ENCODE assay signal across 19 cellular contexts in genomic region chr6:100085162-100085431, GRCh38.
"Had no signal": no experiment of that assay in that cellular context is flagged by ENCODE, and none has a peak within 500 bp of the region (broad histone marks: within the 10 kb centered on the region; RNA-seq: fewer than 3 reads in every experiment).

No MANE protein-coding gene starts in this region.

- H3K4me1 ChIP-seq: heart left ventricle, right atrium auricular region, suprapubic skin, thyroid gland had no signal

- H3K27ac Mint-ChIP-seq: nephron progenitor cell; stimulated activated effector memory CD8-positive, alpha-beta T cell treated with anti-CD3 and anti-CD28 coated beads, Interleukin-12 subunit alpha, Interleukin-12 subunit beta, amount 100 ng/mL, for 72 hours; type B pancreatic cell had no signal

- H3K9me3 ChIP-seq: heart left ventricle, neutrophil, right atrium auricular region, sigmoid colon, suprapubic skin, thyroid gland had no signal

- H3K36me3 ChIP-seq: heart left ventricle, neutrophil, right atrium auricular region, sigmoid colon, suprapubic skin, thyroid gland had no signal

- DNase-seq: cerebellar nuclear complex; dermis blood vessel endothelial cell; foreskin melanocyte; heart left ventricle; hypothalamus; kidney glomerular epithelial cell; nephron progenitor cell; posterior cingulate gyrus; sigmoid colon; stimulated activated CD4-positive, alpha-beta T cell treated with anti-CD3 and anti-CD28 coated beads, Interleukin-4, amount 100 ng/mL, for 1 hour; stimulated activated CD8-positive, alpha-beta memory T cell treated with anti-CD3 and anti-CD28 coated beads, Interleukin-4, amount 100 ng/mL, for 48 hours; stimulated activated naive CD8-positive, alpha-beta T cell treated with anti-CD3 and anti-CD28 coated beads, Interleukin-15, Interleukin-2, amounts not matched to agents 100 U/mL and 50 U/mL, for 24 hours; thyroid gland had no signal

- ATAC-seq: heart left ventricle; stimulated activated effector memory CD8-positive, alpha-beta T cell treated with anti-CD3 and anti-CD28 coated beads, Interleukin-12 subunit alpha, Interleukin-12 subunit beta, amount 100 ng/mL, for 72 hours; stimulated activated naive CD8-positive, alpha-beta T cell treated with anti-CD3 and anti-CD28 coated beads, Interleukin-15, Interleukin-2, amounts not matched to agents 100 U/mL and 50 U/mL, for 24 hours had no signal

- H3K27me3 ChIP-seq: neutrophil, right atrium auricular region, sigmoid colon, suprapubic skin, thyroid gland had no signal

- H3K9me3 Mint-ChIP-seq: nephron progenitor cell; stimulated activated effector memory CD8-positive, alpha-beta T cell treated with anti-CD3 and anti-CD28 coated beads, Interleukin-12 subunit alpha, Interleukin-12 subunit beta, amount 100 ng/mL, for 72 hours; type B pancreatic cell had no signal

- H3K36me3 Mint-ChIP-seq: stimulated activated effector memory CD8-positive, alpha-beta T cell treated with anti-CD3 and anti-CD28 coated beads, Interleukin-12 subunit alpha, Interleukin-12 subunit beta, amount 100 ng/mL, for 72 hours; type B pancreatic cell had no signal

- H3K4me3 Mint-ChIP-seq: nephron progenitor cell; stimulated activated effector memory CD8-positive, alpha-beta T cell treated with anti-CD3 and anti-CD28 coated beads, Interleukin-12 subunit alpha, Interleukin-12 subunit beta, amount 100 ng/mL, for 72 hours; type B pancreatic cell had no signal

- H3K4me3 ChIP-seq: heart left ventricle, right atrium auricular region, sigmoid colon, smooth muscle cell, suprapubic skin, thyroid gland had no signal

- H3K27ac ChIP-seq: heart left ventricle, neutrophil, right atrium auricular region, sigmoid colon, suprapubic skin, thyroid gland had no signal

- H3K27me3 Mint-ChIP-seq: type B pancreatic cell had no signal

- H3K4me1 Mint-ChIP-seq: nephron progenitor cell; stimulated activated effector memory CD8-positive, alpha-beta T cell treated with anti-CD3 and anti-CD28 coated beads, Interleukin-12 subunit alpha, Interleukin-12 subunit beta, amount 100 ng/mL, for 72 hours had no signal
